In the genomic region with DNA sequence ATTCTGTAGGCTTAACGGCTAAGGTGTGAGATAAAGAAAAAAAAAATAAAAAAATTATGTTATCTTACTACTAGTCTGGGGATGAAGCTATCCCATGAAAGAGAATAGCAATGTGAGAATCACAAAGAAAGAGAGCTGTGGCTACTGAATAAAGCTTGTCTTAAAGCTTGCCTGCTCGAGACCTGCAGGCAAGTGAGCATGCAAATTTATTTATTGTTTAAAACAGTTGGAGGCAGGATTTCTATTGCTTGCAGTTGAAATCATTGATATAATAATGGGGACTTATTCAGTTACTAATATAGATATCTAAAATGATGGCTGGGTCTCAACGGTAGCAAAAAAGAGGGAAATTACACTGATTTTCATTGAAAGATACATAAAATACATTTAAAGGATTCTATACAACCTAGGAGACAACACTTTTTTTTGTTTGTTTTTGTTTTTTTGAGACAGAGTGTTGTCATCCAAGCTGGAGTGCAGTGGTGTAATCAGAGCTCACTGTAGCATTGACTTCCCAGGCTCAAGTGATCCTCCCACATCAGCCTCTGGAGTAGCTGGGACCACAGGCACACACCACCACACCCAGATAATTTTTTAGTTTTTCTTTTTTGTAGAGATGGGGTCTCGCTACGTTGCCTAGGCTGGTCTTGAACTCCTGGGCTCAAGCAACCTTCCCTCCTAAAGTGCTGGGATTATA, we compare ENCODE assay signal across 18 cellular contexts.
DNase-seq lines count a peak whose midpoint lies in the region; ATAC-seq, FAIRE-seq and TF ChIP-seq lines count a peak whose summit lies in the region.
"Had no signal": no experiment of that assay in that cellular context is flagged by ENCODE, and none has a peak within 500 bp of the region (broad histone marks: within the 10 kb centered on the region; RNA-seq: fewer than 3 reads in every experiment).

No MANE protein-coding gene starts in this region.

- H2BK20ac ChIP-seq in H9 (ENCODE audit: low read depth, low read length, poor library complexity, severe bottlenecking), result no peak overlapping the region
- H2BK20ac ChIP-seq in H1 (ENCODE audit: low read length), result peak overlapping the region; percentile 66; the same call in 1 of the 2 replicates

- no peaks in the 10 kb centered on the region for H3K36me3 ChIP-seq in HUES6 (ENCODE audit: control insufficient read depth, insufficient read depth, low read length)
- H3K36me3 ChIP-seq in H1 (ENCODE audit: control insufficient read depth in 2 of 4, insufficient read depth in 4 of 4, low read length in 3 of 4), result peaks cover 0 to 12% (median 2%) of the 10 kb centered on the region in 4 experiments; a peak in 2 of 8 replicates
- H3K36me3 ChIP-seq in mesendoderm (ENCODE audit: control insufficient read depth, insufficient read depth, low read length), result no peaks in the 10 kb centered on the region

- no peak overlapping the region for H3K9ac ChIP-seq in H9 (ENCODE audit: extremely low read depth, insufficient read length, low read length)
- H3K9ac ChIP-seq in HUES6 (ENCODE audit: low read length), result no peak overlapping the region
- no peak overlapping the region for H3K9ac ChIP-seq in H1 (replicated peaks in 1 of 4; ENCODE audit: extremely low read depth in 1 of 4, low read depth in 3 of 4, low read length in 3 of 4)
- no peak overlapping the region for H3K9ac ChIP-seq in mesendoderm (ENCODE audit: low read length)

- H3K56ac ChIP-seq in H9 (ENCODE audit: insufficient read length, low read depth, low read length) (no peak overlapping the region), H1 (replicated peaks; ENCODE audit: insufficient read length, low read depth, low read length) (no peak overlapping the region), mesendoderm (ENCODE audit: low read length) (no peak overlapping the region)

- H3K14ac ChIP-seq in H9 (ENCODE audit: insufficient read depth, low read length) (no peak overlapping the region), H1 (ENCODE audit: insufficient read length) (no peak overlapping the region)

- no peak for FAIRE-seq in H1 (lab: Jason Lieb, UNC)
- FAIRE-seq: G401.6, GM12892 had no signal

- H4K8ac ChIP-seq in H9 (replicated peaks; ENCODE audit: insufficient read length, low read depth, low read length), result no peak overlapping the region
- no peak overlapping the region for H4K8ac ChIP-seq in H1 (ENCODE audit: extremely low read depth, insufficient read depth, low read length)
- no peak overlapping the region for H4K8ac ChIP-seq in mesendoderm (ENCODE audit: low read depth, low read length)

- no peak overlapping the region for H2BK12ac ChIP-seq in H9 (ENCODE audit: insufficient read length, low read depth, low read length)
- H2BK12ac ChIP-seq in H1 (ENCODE audit: low read depth, low read length), result peak overlapping the region; percentile 94

- H4K20me1 ChIP-seq in H9 (ENCODE audit: control insufficient read depth, insufficient read depth, insufficient read length) (no peaks in the 10 kb centered on the region), H1 (replicated peaks in 1 of 2; ENCODE audit: control insufficient read depth in 1 of 2, insufficient read depth in 2 of 2, low read length in 2 of 2) (no peaks in the 10 kb centered on the region)

- H3K27me3 ChIP-seq in H9 (ENCODE audit: insufficient read depth, low read length) (no peaks in the 10 kb centered on the region), HUES6 (ENCODE audit: control insufficient read depth, insufficient read depth, low read length) (no peaks in the 10 kb centered on the region), H1 (replicated peaks in 1 of 4; ENCODE audit: control insufficient read depth in 3 of 4, extremely low read depth in 1 of 4, insufficient read depth in 3 of 4, low read length in 3 of 4) (no peaks in the 10 kb centered on the region), mesendoderm (ENCODE audit: insufficient read depth, low read length, poor library complexity) (no peaks in the 10 kb centered on the region)

- ATAC-seq in HG02938 (IDR thresholded peaks at IDR 0.05; ENCODE audit: unreplicated experiment) (no peak), T-helper 17 cell (no peak)

- no peak for DNase-seq in H9
- DNase-seq in H1 (ENCODE audit: low read depth in 1 of 2, low spot score in 2 of 2), result no peak
- DNase-seq in mesendoderm, result no peak
- DNase-seq in HCEC 1CT, result no peak
- no peak for DNase-seq in T-helper 17 cell
- no peak for DNase-seq in GM20000 (ENCODE audit: low spot score)
- DNase-seq: C1 segment of cervical spinal cord; CD4-positive, alpha-beta memory T cell; COR-L47; DMS153; DND-41; GOT3; H7; HFFc6 had no signal

- H4K5ac ChIP-seq in H9 (ENCODE audit: insufficient read length, low read depth, low read length) (no peak overlapping the region), H1 (ENCODE audit: insufficient read length, low read depth, low read length) (peak overlapping the region; percentile 99), mesendoderm (ENCODE audit: low read length) (no peak overlapping the region)

- no CpG with 5 or more reads among the region's 5 CpGs for WGBS in H9 (ENCODE audit: extremely low coverage, insufficient read length, low lambda C conversion rate)
- WGBS in H1 (ENCODE audit: extremely low coverage in 1 of 2, insufficient coverage in 1 of 2, insufficient read length in 1 of 2, insufficient replicate concordance in 2 of 2, low coverage in 1 of 2, low lambda C conversion rate in 2 of 2, missing lambda C conversion rate in 1 of 2), 2 experiments, result 41% methylated on average over 5 of the region's 5 CpGs; no CpG with 5 or more reads in 1 of the 2 experiments
- WGBS in mesendoderm (ENCODE audit: extremely low coverage, insufficient coverage, low lambda C conversion rate), result no CpG with 5 or more reads among the region's 5 CpGs

- H2BK120ac ChIP-seq in H9 (ENCODE audit: low read depth, low read length, poor library complexity, severe bottlenecking) (no peak overlapping the region), H1 (replicated peaks; ENCODE audit: low read depth, low read length) (peak overlapping the region; percentile 69), mesendoderm (ENCODE audit: low read depth, low read length) (no peak overlapping the region)

- no peaks in the 10 kb centered on the region for H3K27me3 Mint-ChIP-seq in H9 (ENCODE audit: low read depth)
- H3K27me3 Mint-ChIP-seq in T-helper 17 cell, result no peaks in the 10 kb centered on the region
- H3K27me3 Mint-ChIP-seq: CD4-positive, alpha-beta memory T cell had no signal

- H3K79me1 ChIP-seq in H9 (ENCODE audit: insufficient read depth, low read depth, low read length, poor library complexity, severe bottlenecking) (no peaks in the 10 kb centered on the region), H1 (ENCODE audit: low read depth, low read length) (no peaks in the 10 kb centered on the region), mesendoderm (ENCODE audit: low read length) (no peaks in the 10 kb centered on the region)

- H2BK5ac ChIP-seq in H9 (ENCODE audit: insufficient read length, low read length), result no peak overlapping the region
- peak overlapping the region; percentile 83; the same call in 1 of the 2 replicates for H2BK5ac ChIP-seq in H1 (ENCODE audit: low read depth, low read length)
- no peak overlapping the region for H2BK5ac ChIP-seq in mesendoderm (ENCODE audit: low read length)

- H3K4me2 ChIP-seq in H9 (ENCODE audit: insufficient read depth, insufficient read length, low read length), result no peak overlapping the region
- H3K4me2 ChIP-seq in H1 (ENCODE audit: insufficient read depth in 1 of 2, low read depth in 2 of 2, low read length in 2 of 2), result peak overlapping the region in 1 of 2 experiments; percentile 52; a peak in 2 of 4 replicates
- H3K4me2 ChIP-seq in mesendoderm (ENCODE audit: low read length), result no peak overlapping the region

- H4K91ac ChIP-seq in H9 (ENCODE audit: insufficient read length, low read depth, low read length), result no peak overlapping the region
- no peak overlapping the region for H4K91ac ChIP-seq in H1 (replicated peaks; ENCODE audit: insufficient read length, low read length)

- CTCF ChIA-PET in H1 (lab: Charles Lee; ENCODE audit: partially characterized antibody), result interaction anchor here (0.6 to 1.4 kb wide), 6 partner anchors 9 to 87 kb away, joined by 3 to 9 read pairs (median 3); no protein-coding TSS in a partner anchor

- H3K4me3 ChIP-seq in HUES6 (ENCODE audit: low read depth, low read length) (no peak overlapping the region), H1 (ENCODE audit: extremely low read depth in 1 of 4, insufficient read depth in 2 of 4, low read depth in 3 of 4, low read length in 4 of 4) (peak overlapping the region in 1 of 4 experiments; percentile 5; a peak in 1 of 8 replicates), mesendoderm (ENCODE audit: low read length) (no peak overlapping the region)

- H3K9me3 ChIP-seq in H9 (ENCODE audit: control insufficient read depth, low read depth, low read length) (no peaks in the 10 kb centered on the region), HUES6 (ENCODE audit: control insufficient read depth, insufficient read depth, low read depth, low read length) (peaks cover 3% of the 10 kb centered on the region; the same call in 1 of the 2 replicates), H1 (ENCODE audit: insufficient read depth in 2 of 2, low read depth in 1 of 2, low read length in 1 of 2) (peaks cover 3 to 4% of the 10 kb centered on the region in 2 experiments; a peak in 2 of 4 replicates), T-helper 17 cell (ENCODE audit: control insufficient read depth, low read length, poor library complexity, severe bottlenecking) (no peaks in the 10 kb centered on the region)

- no peak overlapping the region for H2BK15ac ChIP-seq in H9 (ENCODE audit: low read depth, low read length)
- no peak overlapping the region for H2BK15ac ChIP-seq in H1 (ENCODE audit: low read length)
- peak overlapping the region; percentile 96 for H2BK15ac ChIP-seq in mesendoderm (replicated peaks; ENCODE audit: low read depth)

- H2AFZ ChIP-seq in H9 (ENCODE audit: low read length) (no peak overlapping the region), H1 (ENCODE audit: low read length) (no peak overlapping the region)

- H3K9me3 Mint-ChIP-seq in H9, result peaks cover 12 to 15% of the 10 kb centered on the region in 2 experiments

- H3K27ac Mint-ChIP-seq in H9, result peak overlapping the region; percentile 95 to 99 (median 97)
- H3K27ac Mint-ChIP-seq in T-helper 17 cell, result no peak overlapping the region
- H3K27ac Mint-ChIP-seq: CD4-positive, alpha-beta memory T cell; HFFc6 had no signal

- H3T11ph ChIP-seq in H9 (ENCODE audit: low read length), result no peak overlapping the region

- no peak overlapping the region; a peak in 1 of 5 replicates for H3K4me3 Mint-ChIP-seq in H9
- H3K4me3 Mint-ChIP-seq in T-helper 17 cell, result no peak overlapping the region
- H3K4me3 Mint-ChIP-seq: CD4-positive, alpha-beta memory T cell; HFFc6 had no signal

- no peak for TF ChIP-seq RAD21 in H1 (IDR thresholded peaks at IDR 0.05 in 1 of 2, conservative IDR thresholded peaks at IDR 0.05 in 1 of 2; ENCODE audit: low read depth in 2 of 2, low read length in 2 of 2)

- H3K4me1 Mint-ChIP-seq in H9, result peaks cover 42 to 46% of the 10 kb centered on the region in 2 experiments
- no peaks in the 10 kb centered on the region for H3K4me1 Mint-ChIP-seq in T-helper 17 cell
- H3K4me1 Mint-ChIP-seq: CD4-positive, alpha-beta memory T cell had no signal

- no peak overlapping the region for H2AK5ac ChIP-seq in H9 (ENCODE audit: insufficient read length, low read length)
- no peak overlapping the region for H2AK5ac ChIP-seq in H1 (ENCODE audit: low read depth, low read length)
- no peak overlapping the region for H2AK5ac ChIP-seq in mesendoderm (ENCODE audit: low read length)

- TF ChIP-seq POLR2A in H1 (IDR thresholded peaks at IDR 0.05; ENCODE audit: control extremely low read depth in 1 of 2, low read depth in 2 of 2, low read length in 2 of 2), result no peak

- TF ChIP-seq EP300 in H1 (IDR thresholded peaks at IDR 0.05; ENCODE audit: borderline replicate concordance in 1 of 2, low read depth in 2 of 2, low read length in 2 of 2), result no peak

- TF ChIP-seq CTCF in H9 (conservative IDR thresholded peaks at IDR 0.05) (no peak), H1 (IDR thresholded peaks at IDR 0.05; ENCODE audit: control extremely low read depth in 1 of 3, insufficient read depth in 1 of 3, low read depth in 1 of 3, low read length in 3 of 3) (no peak), GM20000 (IDR thresholded peaks at IDR 0.05; ENCODE audit: extremely low read depth, missing control alignments) (no peak)

- peaks cover 11 to 24% (median 20%) of the 10 kb centered on the region in 3 experiments for H3K36me3 Mint-ChIP-seq in H9 (ENCODE audit: insufficient read depth in 1 of 3, low read depth in 3 of 3)
- no peaks in the 10 kb centered on the region for H3K36me3 Mint-ChIP-seq in T-helper 17 cell (ENCODE audit: low read depth)
- H3K36me3 Mint-ChIP-seq: CD4-positive, alpha-beta memory T cell had no signal

- H3K23me2 ChIP-seq in H9 (ENCODE audit: insufficient read length, low read depth, low read length, poor library complexity, severe bottlenecking), result no peaks in the 10 kb centered on the region
- H3K23me2 ChIP-seq in H1 (ENCODE audit: low read depth, low read length), result no peaks in the 10 kb centered on the region

- peaks cover 6% of the 10 kb centered on the region; the same call in 1 of the 2 replicates for H3K4me1 ChIP-seq in H9 (ENCODE audit: insufficient read depth, low read length)
- peaks cover 26% of the 10 kb centered on the region for H3K4me1 ChIP-seq in HUES6 (ENCODE audit: control insufficient read depth, insufficient read depth, low read length)
- peaks cover 0 to 9% (median 8%) of the 10 kb centered on the region in 4 experiments; a peak in 6 of 7 replicates for H3K4me1 ChIP-seq in H1 (replicated peaks in 1 of 4; ENCODE audit: control insufficient read depth in 3 of 4, insufficient read depth in 4 of 4, low read length in 3 of 4)
- H3K4me1 ChIP-seq in mesendoderm (ENCODE audit: control insufficient read depth, low read depth, low read length), result no peaks in the 10 kb centered on the region

- H3K18ac ChIP-seq in H9 (ENCODE audit: insufficient read length, low read depth, low read length) (no peak overlapping the region), H1 (ENCODE audit: extremely low read depth, low read length) (peak overlapping the region; percentile 36), mesendoderm (ENCODE audit: low read length) (no peak overlapping the region)

- POLR2A ChIA-PET in H1 (lab: Charles Lee; ENCODE audit: partially characterized antibody), result no interaction called here

- H3K4ac ChIP-seq in H9 (ENCODE audit: low read depth, low read length) (no peak overlapping the region), H1 (replicated peaks; ENCODE audit: insufficient read length, low read depth, low read length) (no peak overlapping the region), mesendoderm (ENCODE audit: low read depth, low read length) (no peak overlapping the region)

- peak overlapping the region; percentile 2 for H3K27ac ChIP-seq in H9 (ENCODE audit: insufficient read length, low read depth, low read length)
- H3K27ac ChIP-seq in HUES6 (ENCODE audit: low read depth, low read length), result peak overlapping the region; percentile 58; the same call in 1 of the 2 replicates
- peak overlapping the region; percentile 16; the same call in 1 of the 2 replicates for H3K27ac ChIP-seq in H1 (ENCODE audit: low read depth, low read length)
- no peak overlapping the region for H3K27ac ChIP-seq in mesendoderm (ENCODE audit: low read depth, low read length)

- H3K79me2 ChIP-seq in H9 (ENCODE audit: insufficient read depth, low read length) (no peaks in the 10 kb centered on the region), H1 (ENCODE audit: control insufficient read depth in 1 of 2, insufficient read depth in 2 of 2, low read length in 2 of 2) (no peaks in the 10 kb centered on the region), mesendoderm (ENCODE audit: control insufficient read depth, insufficient read depth, low read length) (no peaks in the 10 kb centered on the region)

- H3K23ac ChIP-seq in H9 (ENCODE audit: insufficient read length, low read depth, low read length) (no peak overlapping the region), H1 (ENCODE audit: insufficient read length) (no peak overlapping the region), mesendoderm (ENCODE audit: low read length) (no peak overlapping the region)
